ENCODE assay signal across 1 cellular context in genomic region chr18:46939337-46939963, GRCh38.
TF ChIP-seq lines count a peak whose summit lies in the region.

No MANE protein-coding gene starts in this region.

TF ChIP-seq in H1, 55 proteins besides CTCF, POLR2A, EP300 and RAD21:
- 0 out of 2 replicates have a peak, but pooled peaks have one; percentile 38 for TF ChIP-seq JUND (IDR thresholded peaks at IDR 0.05; ENCODE audit: low read length)
- 0 out of 2 replicates have a peak, but pooled peaks have one; percentile 17 for TF ChIP-seq JUN (IDR thresholded peaks at IDR 0.05; ENCODE audit: low read depth, low read length)
- no peak for TF ChIP-seq CHD1 (IDR thresholded peaks at IDR 0.05; ENCODE audit: low read depth, low read length)
